In the genomic region with DNA sequence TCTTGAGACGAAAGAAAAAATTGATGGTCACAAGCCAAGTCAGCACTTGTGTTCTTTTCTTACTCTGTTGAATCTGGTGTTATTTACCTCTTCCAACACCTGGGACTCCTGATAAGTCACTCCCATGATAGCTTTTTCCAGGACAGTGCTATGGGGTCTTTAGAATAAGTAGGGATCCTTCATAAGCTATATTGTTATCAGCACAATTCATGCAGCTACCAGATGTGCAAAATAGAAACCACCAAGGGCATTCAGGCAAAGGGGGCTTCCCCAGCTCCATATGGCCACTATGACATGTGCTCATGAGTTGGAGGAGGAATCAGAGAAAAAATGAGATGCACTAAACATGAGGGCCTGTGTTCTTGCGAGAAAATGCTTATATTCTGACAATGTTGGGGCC, we compare ENCODE assay signal across 12 cellular contexts. TPM values are rescaled to one million over a fixed set of nuclear protein-coding genes. Genes with fewer than 3 reads are reported as not detected.
DNase-seq lines count a peak whose midpoint lies in the region; ATAC-seq and TF ChIP-seq lines count a peak whose summit lies in the region.
"Had no signal": no experiment of that assay in that cellular context is flagged by ENCODE, and none has a peak within 500 bp of the region (broad histone marks: within the 10 kb centered on the region; RNA-seq: fewer than 3 reads in every experiment).

No MANE protein-coding gene starts in this region.

- H3K36me3 ChIP-seq in left ventricle myocardium inferior = no peaks in the 10 kb centered on the region
- H3K36me3 ChIP-seq: transverse colon had no signal

- H3K9me3 Mint-ChIP-seq in activated T-helper 1 cell treated with anti-CD3 and anti-CD28 coated beads, Interleukin-12 subunit alpha, Interleukin-12 subunit beta, Interleukin-2, Interleukin-4 antibody, amounts not matched to agents 30 ng/mL and 10 ng/mL and 1 ng/mL, durations not matched to agents 14 hours and 24 hours and 36 hours = peaks cover 9% of the 10 kb centered on the region
- H3K9me3 Mint-ChIP-seq in natural killer cell treated with Interleukin-12 subunit alpha and Interleukin-12 subunit beta and Interleukin-15 and Interleukin-18, amount 100 ng/mL, for 72 hours = peaks cover 13% of the 10 kb centered on the region

- intact Hi-C loops in activated T-helper 1 cell treated with anti-CD3 and anti-CD28 coated beads, Interleukin-12 subunit alpha, Interleukin-12 subunit beta, Interleukin-2, Interleukin-4 antibody, amounts not matched to agents 30 ng/mL and 10 ng/mL and 1 ng/mL, durations not matched to agents 14 hours and 24 hours and 36 hours (cut with micrococcal nuclease) = no loop called here
- intact Hi-C loops in left ventricle myocardium inferior (cut with micrococcal nuclease) = no loop called here

- H3K27ac ChIP-seq in left ventricle myocardium inferior (replicated peaks) = no peak overlapping the region
- H3K27ac ChIP-seq: 22Rv1, VCaP had no signal

- H3K9me3 ChIP-seq in left ventricle myocardium inferior (replicated peaks) = no peaks in the 10 kb centered on the region
- H3K9me3 ChIP-seq: transverse colon had no signal

- peak; percentile 55 to 62 for ATAC-seq in activated CD4-positive, CD25-positive, alpha-beta regulatory T cell treated with anti-CD3 and anti-CD28 coated beads, Interleukin-2, amount 50 U/mL, for 24 hours
- ATAC-seq in HG02798 (IDR thresholded peaks at IDR 0.05; ENCODE audit: poor library complexity, unreplicated experiment) = peak; percentile 57
- ATAC-seq in natural killer cell treated with Interleukin-12 subunit alpha and Interleukin-12 subunit beta and Interleukin-15 and Interleukin-18, amount 100 ng/mL, for 72 hours = peak; percentile 64 to 68
- ATAC-seq in GM18517 (IDR thresholded peaks at IDR 0.05; ENCODE audit: unreplicated experiment) = no peak
- no peak for ATAC-seq in HG02973 (IDR thresholded peaks at IDR 0.05; ENCODE audit: unreplicated experiment)
- ATAC-seq: sciatic nerve had no signal

- no peaks in the 10 kb centered on the region for H3K27me3 Mint-ChIP-seq in activated T-helper 1 cell treated with anti-CD3 and anti-CD28 coated beads, Interleukin-12 subunit alpha, Interleukin-12 subunit beta, Interleukin-2, Interleukin-4 antibody, amounts not matched to agents 30 ng/mL and 10 ng/mL and 1 ng/mL, durations not matched to agents 14 hours and 24 hours and 36 hours (ENCODE audit: insufficient read depth)
- H3K27me3 Mint-ChIP-seq in natural killer cell treated with Interleukin-12 subunit alpha and Interleukin-12 subunit beta and Interleukin-15 and Interleukin-18, amount 100 ng/mL, for 72 hours = no peaks in the 10 kb centered on the region

- peaks cover 78% of the 10 kb centered on the region for H3K4me1 Mint-ChIP-seq in activated T-helper 1 cell treated with anti-CD3 and anti-CD28 coated beads, Interleukin-12 subunit alpha, Interleukin-12 subunit beta, Interleukin-2, Interleukin-4 antibody, amounts not matched to agents 30 ng/mL and 10 ng/mL and 1 ng/mL, durations not matched to agents 14 hours and 24 hours and 36 hours (ENCODE audit: low read depth)
- H3K4me1 Mint-ChIP-seq in natural killer cell treated with Interleukin-12 subunit alpha and Interleukin-12 subunit beta and Interleukin-15 and Interleukin-18, amount 100 ng/mL, for 72 hours (ENCODE audit: low read depth in 2 of 2) = peaks cover 74 to 78% of the 10 kb centered on the region in 2 donors

- H3K27ac Mint-ChIP-seq in activated T-helper 1 cell treated with anti-CD3 and anti-CD28 coated beads, Interleukin-12 subunit alpha, Interleukin-12 subunit beta, Interleukin-2, Interleukin-4 antibody, amounts not matched to agents 30 ng/mL and 10 ng/mL and 1 ng/mL, durations not matched to agents 14 hours and 24 hours and 36 hours = peak overlapping the region; percentile 93
- peak overlapping the region; percentile 81 to 89 for H3K27ac Mint-ChIP-seq in natural killer cell treated with Interleukin-12 subunit alpha and Interleukin-12 subunit beta and Interleukin-15 and Interleukin-18, amount 100 ng/mL, for 72 hours

- peaks cover 16% of the 10 kb centered on the region for H3K36me3 Mint-ChIP-seq in activated T-helper 1 cell treated with anti-CD3 and anti-CD28 coated beads, Interleukin-12 subunit alpha, Interleukin-12 subunit beta, Interleukin-2, Interleukin-4 antibody, amounts not matched to agents 30 ng/mL and 10 ng/mL and 1 ng/mL, durations not matched to agents 14 hours and 24 hours and 36 hours (ENCODE audit: low read depth)
- peaks cover 7% of the 10 kb centered on the region for H3K36me3 Mint-ChIP-seq in natural killer cell treated with Interleukin-12 subunit alpha and Interleukin-12 subunit beta and Interleukin-15 and Interleukin-18, amount 100 ng/mL, for 72 hours

- DNase-seq in activated CD4-positive, CD25-positive, alpha-beta regulatory T cell (lab: John Stamatoyannopoulos, UW) = no peak
- DNase-seq in activated T-helper 1 cell treated with anti-CD3 and anti-CD28 coated beads, Interleukin-12 subunit alpha, Interleukin-12 subunit beta, Interleukin-2, Interleukin-4 antibody, amounts not matched to agents 30 ng/mL and 10 ng/mL and 1 ng/mL, durations not matched to agents 14 hours and 24 hours and 36 hours (ENCODE audit: low spot score) = no peak
- no peak for DNase-seq in natural killer cell treated with Interleukin-12 subunit alpha and Interleukin-12 subunit beta and Interleukin-15 and Interleukin-18, amount 100 ng/mL, for 72 hours (ENCODE audit: low spot score)
- no peak for DNase-seq in left ventricle myocardium inferior
- DNase-seq: transverse colon had no signal

- H3K4me3 ChIP-seq in left ventricle myocardium inferior = no peak overlapping the region
- H3K4me3 ChIP-seq: transverse colon had no signal

- H3K4me3 Mint-ChIP-seq in activated T-helper 1 cell treated with anti-CD3 and anti-CD28 coated beads, Interleukin-12 subunit alpha, Interleukin-12 subunit beta, Interleukin-2, Interleukin-4 antibody, amounts not matched to agents 30 ng/mL and 10 ng/mL and 1 ng/mL, durations not matched to agents 14 hours and 24 hours and 36 hours = peak overlapping the region; percentile 16
- peak overlapping the region; percentile 82 for H3K4me3 Mint-ChIP-seq in natural killer cell treated with Interleukin-12 subunit alpha and Interleukin-12 subunit beta and Interleukin-15 and Interleukin-18, amount 100 ng/mL, for 72 hours

- no peaks in the 10 kb centered on the region for H3K4me1 ChIP-seq in left ventricle myocardium inferior

- peaks cover 68% of the 10 kb centered on the region for H3K27me3 ChIP-seq in left ventricle myocardium inferior (ENCODE audit: low read depth)

- no peak for TF ChIP-seq CTCF in left ventricle myocardium inferior (IDR thresholded peaks at IDR 0.05; ENCODE audit: borderline replicate concordance)

RNA-seq across cellular contexts. Expression of gene SKAP1, which starts 9.5 kb away (rescaled TPM):
- 48.7 and 51.9 TPM in 2 replicates for total RNA-seq in activated T-helper 1 cell treated with anti-CD3 and anti-CD28 coated beads, Interleukin-12 subunit alpha, Interleukin-12 subunit beta, Interleukin-2, Interleukin-4 antibody, amounts not matched to agents 30 ng/mL and 10 ng/mL and 1 ng/mL, durations not matched to agents 14 hours and 24 hours and 36 hours
- total RNA-seq in natural killer cell treated with Interleukin-12 subunit alpha and Interleukin-12 subunit beta and Interleukin-15 and Interleukin-18, amount 100 ng/mL, for 72 hours = 10 to 100 TPM; 40.9 to 44.9 TPM
- total RNA-seq in left ventricle myocardium inferior = 0.27 TPM

Comparison
In these comparisons a context has a peak if more than half of its experiments do, and no peak if none do; other contexts are left out.
1. ATAC-seq: peak in activated CD4-positive, CD25-positive, alpha-beta regulatory T cell treated with anti-CD3 and anti-CD28 coated beads, Interleukin-2, amount 50 U/mL, for 24 hours (2 of 2), HG02798 (single experiment) and natural killer cell treated with Interleukin-12 subunit alpha and Interleukin-12 subunit beta and Interleukin-15 and Interleukin-18, amount 100 ng/mL, for 72 hours (2 of 2); none in GM18517 (single experiment) and HG02973 (single experiment).
2. RNA of gene SKAP1, which starts 9.5 kb away (total RNA-seq): 48.7 to 51.9 TPM in activated T-helper 1 cell treated with anti-CD3 and anti-CD28 coated beads, Interleukin-12 subunit alpha, Interleukin-12 subunit beta, Interleukin-2, Interleukin-4 antibody, amounts not matched to agents 30 ng/mL and 10 ng/mL and 1 ng/mL, durations not matched to agents 14 hours and 24 hours and 36 hours and 40.9 to 44.9 TPM in natural killer cell treated with Interleukin-12 subunit alpha and Interleukin-12 subunit beta and Interleukin-15 and Interleukin-18, amount 100 ng/mL, for 72 hours; 0.27 TPM in left ventricle myocardium inferior (single experiment); every median in the first group is over 10 times any median in the second.